In genomic region chrX:40759374-40759773, GRCh38 we compare ENCODE assay signal across 36 cellular contexts.
"Had no signal": no experiment of that assay in that cellular context is flagged by ENCODE, and none has a peak within 500 bp of the region (broad histone marks: within the 10 kb centered on the region; RNA-seq: fewer than 3 reads in every experiment).

No MANE protein-coding gene starts in this region.

- H3K4me3 Mint-ChIP-seq: activated CD4-positive, alpha-beta T cell treated with anti-CD3 and anti-CD28 coated beads for 36 hours; activated CD4-positive, alpha-beta T cell treated with anti-CD3 and anti-CD28 coated beads, Interleukin-2, amount 10 ng/mL, durations not matched to agents 7 days and 5 days; activated CD8-positive, alpha-beta T cell treated with anti-CD3 and anti-CD28 coated beads, Interleukin-2, amount 10 ng/mL, durations not matched to agents 7 days and 5 days; activated naive CD4-positive, alpha-beta T cell treated with anti-CD3 and anti-CD28 coated beads, Interleukin-2, amount 50 U/mL, for 24 hours; activated naive CD8-positive, alpha-beta T cell treated with anti-CD3 and anti-CD28 coated beads, Interleukin-2, amount 10 ng/mL, durations not matched to agents 7 days and 5 days; activated T-cell treated with anti-CD3 and anti-CD28 coated beads, Interleukin-2, amount 50 U/mL, for 24 hours; T-helper 1 cell treated with Interleukin-12 subunit alpha and Interleukin-12 subunit beta and Interleukin-4 antibody, amounts not matched to agents 30 μg/mL and 1 μg/mL, for 36 hours; T-helper 2 cell treated with Interferon-gamma antibody and Interleukin-4, amounts not matched to agents 5 μg/mL and 100 μg/mL, for 36 hours; WTC11 had no signal

- FAIRE-seq: bronchial epithelial cell had no signal

- DNase-seq: activated CD4-positive, alpha-beta T cell treated with anti-CD3 and anti-CD28 coated beads for 36 hours; activated CD4-positive, alpha-beta T cell treated with anti-CD3 and anti-CD28 coated beads, Interleukin-2, amount 10 ng/mL, durations not matched to agents 7 days and 5 days; activated CD4-positive, alpha-beta T cell treated with anti-CD3 and anti-CD28 coated beads, Interleukin-2, amount 50 U/mL, for 48 hours; activated CD8-positive, alpha-beta T cell treated with anti-CD3 and anti-CD28 coated beads, Interleukin-2, amount 10 ng/mL, durations not matched to agents 7 days and 5 days; activated gamma-delta T cell; activated naive CD4-positive, alpha-beta T cell treated with Interleukin-2 at 50 U/mL for 16 hours; activated naive CD8-positive, alpha-beta T cell treated with anti-CD3 and anti-CD28 coated beads, Interleukin-2, amount 10 ng/mL, durations not matched to agents 7 days and 5 days; activated T-cell treated with anti-CD3 and anti-CD28 coated beads, Interleukin-2, amount 50 U/mL, for 24 hours; amygdala; body of pancreas; caudate nucleus; cerebellar nuclear complex; Kasumi-1; MM.1S; MV-4-11; NCI-H1092; NCI-H1436 treated with DMSO at 0.1 percent for 48 hours; NCI-H187; NCI-H2029 treated with DMSO at 0.1 percent for 48 hours; NCI-H2107; NCI-H2171; NCI-H510A; NCI-H526; NCI-H748 treated with DMSO at 0.1 percent for 48 hours; SHP77; SJCRH30 had no signal

- H3K9me3 ChIP-seq: ascending aorta, body of pancreas, SJCRH30 had no signal

- H3K27me3 ChIP-seq: ascending aorta, body of pancreas, SJCRH30 had no signal

- H3K27ac ChIP-seq: ascending aorta, body of pancreas, SJCRH30, SK-N-MC had no signal

- ATAC-seq: activated CD4-positive, alpha-beta T cell treated with anti-CD3 and anti-CD28 coated beads for 36 hours; activated CD4-positive, CD25-positive, alpha-beta regulatory T cell treated with anti-CD3 and anti-CD28 coated beads, Interleukin-2, amount 50 U/mL, for 24 hours; activated CD8-positive, alpha-beta T cell treated with anti-CD3 and anti-CD28 coated beads, Interleukin-2, amount 10 ng/mL, durations not matched to agents 7 days and 5 days; body of pancreas; Panc1; WTC11 had no signal

- H3K36me3 Mint-ChIP-seq: activated naive CD4-positive, alpha-beta T cell treated with anti-CD3 and anti-CD28 coated beads, Interleukin-2, amount 50 U/mL, for 24 hours; activated naive CD8-positive, alpha-beta T cell treated with anti-CD3 and anti-CD28 coated beads, Interleukin-2, amount 10 ng/mL, durations not matched to agents 7 days and 5 days; WTC11 had no signal

- H3K27ac Mint-ChIP-seq: activated CD4-positive, alpha-beta T cell treated with anti-CD3 and anti-CD28 coated beads for 36 hours; activated CD4-positive, alpha-beta T cell treated with anti-CD3 and anti-CD28 coated beads, Interleukin-2, amount 10 ng/mL, durations not matched to agents 7 days and 5 days; activated CD8-positive, alpha-beta T cell treated with anti-CD3 and anti-CD28 coated beads, Interleukin-2, amount 10 ng/mL, durations not matched to agents 7 days and 5 days; activated naive CD4-positive, alpha-beta T cell treated with anti-CD3 and anti-CD28 coated beads, Interleukin-2, amount 50 U/mL, for 24 hours; activated naive CD8-positive, alpha-beta T cell treated with anti-CD3 and anti-CD28 coated beads, Interleukin-2, amount 10 ng/mL, durations not matched to agents 7 days and 5 days; activated T-cell treated with anti-CD3 and anti-CD28 coated beads, Interleukin-2, amount 50 U/mL, for 24 hours; activated T-helper 2 cell treated with anti-CD3 and anti-CD28 coated beads, Interferon-gamma antibody, Interleukin-2, Interleukin-4, amounts not matched to agents 10 μg/mL and 5 μg/mL and 100 μg/mL, durations not matched to agents 14 hours and 24 hours and 36 hours; T-helper 1 cell treated with Interleukin-12 subunit alpha and Interleukin-12 subunit beta and Interleukin-4 antibody, amounts not matched to agents 30 μg/mL and 1 μg/mL, for 36 hours; T-helper 2 cell treated with Interferon-gamma antibody and Interleukin-4, amounts not matched to agents 5 μg/mL and 100 μg/mL, for 36 hours; WTC11 had no signal

- H3K4me1 Mint-ChIP-seq: activated CD4-positive, alpha-beta T cell treated with anti-CD3 and anti-CD28 coated beads for 36 hours; activated naive CD4-positive, alpha-beta T cell treated with anti-CD3 and anti-CD28 coated beads, Interleukin-2, amount 50 U/mL, for 24 hours; activated naive CD8-positive, alpha-beta T cell treated with anti-CD3 and anti-CD28 coated beads, Interleukin-2, amount 10 ng/mL, durations not matched to agents 7 days and 5 days had no signal

- H3K36me3 ChIP-seq: ascending aorta, SJCRH30 had no signal

- H3K9me3 Mint-ChIP-seq: activated CD4-positive, alpha-beta T cell treated with anti-CD3 and anti-CD28 coated beads, Interleukin-2, amount 10 ng/mL, durations not matched to agents 7 days and 5 days; activated naive CD4-positive, alpha-beta T cell treated with anti-CD3 and anti-CD28 coated beads, Interleukin-2, amount 50 U/mL, for 24 hours; activated naive CD8-positive, alpha-beta T cell treated with anti-CD3 and anti-CD28 coated beads, Interleukin-2, amount 10 ng/mL, durations not matched to agents 7 days and 5 days; activated T-cell treated with anti-CD3 and anti-CD28 coated beads, Interleukin-2, amount 50 U/mL, for 24 hours; activated T-helper 2 cell treated with anti-CD3 and anti-CD28 coated beads, Interferon-gamma antibody, Interleukin-2, Interleukin-4, amounts not matched to agents 10 μg/mL and 5 μg/mL and 100 μg/mL, durations not matched to agents 14 hours and 24 hours and 36 hours; T-helper 1 cell treated with Interleukin-12 subunit alpha and Interleukin-12 subunit beta and Interleukin-4 antibody, amounts not matched to agents 30 μg/mL and 1 μg/mL, for 36 hours; T-helper 2 cell treated with Interferon-gamma antibody and Interleukin-4, amounts not matched to agents 5 μg/mL and 100 μg/mL, for 36 hours; WTC11 had no signal

- H3K4me3 ChIP-seq: ascending aorta, body of pancreas, SJCRH30, SK-N-MC had no signal

- H3K27me3 Mint-ChIP-seq: activated CD4-positive, alpha-beta T cell treated with anti-CD3 and anti-CD28 coated beads for 36 hours; activated CD4-positive, alpha-beta T cell treated with anti-CD3 and anti-CD28 coated beads, Interleukin-2, amount 10 ng/mL, durations not matched to agents 7 days and 5 days; activated naive CD4-positive, alpha-beta T cell treated with anti-CD3 and anti-CD28 coated beads, Interleukin-2, amount 50 U/mL, for 24 hours; activated naive CD8-positive, alpha-beta T cell treated with anti-CD3 and anti-CD28 coated beads, Interleukin-2, amount 10 ng/mL, durations not matched to agents 7 days and 5 days had no signal

- H3K4me1 ChIP-seq: body of pancreas, SJCRH30 had no signal
